1 cellular context compared by ENCODE assay signal in the genomic region with DNA sequence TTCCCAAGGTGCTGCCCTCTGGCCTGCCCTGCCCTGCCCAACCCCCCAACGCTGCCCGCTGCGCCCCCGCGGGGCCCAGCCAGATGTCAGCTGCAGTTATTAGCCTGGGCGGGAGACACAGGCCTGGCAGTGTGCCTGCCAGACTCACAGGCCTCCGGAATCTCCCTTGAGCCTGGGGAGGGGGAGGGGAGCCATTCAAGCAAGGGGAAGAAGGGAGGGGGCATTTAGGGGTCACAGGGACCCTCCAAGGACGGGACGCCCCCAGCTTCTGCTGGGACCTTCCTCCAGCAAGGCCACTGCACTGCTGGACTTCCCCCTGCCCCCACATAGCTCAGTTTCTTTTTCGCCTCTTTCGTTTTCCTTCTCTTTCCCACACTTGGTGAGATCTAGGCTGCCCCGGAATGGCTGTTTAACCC.
A peak's percentile ranks its signal among the peaks of the same experiment; 100 is the strongest.
TF ChIP-seq lines count a peak whose summit lies in the region.

No MANE protein-coding gene starts in this region.

TF ChIP-seq in HEK293, 187 proteins besides CTCF, POLR2A, EP300 and RAD21 (continued from another document and continues in another):
- TF ChIP-seq, protein P1, sequence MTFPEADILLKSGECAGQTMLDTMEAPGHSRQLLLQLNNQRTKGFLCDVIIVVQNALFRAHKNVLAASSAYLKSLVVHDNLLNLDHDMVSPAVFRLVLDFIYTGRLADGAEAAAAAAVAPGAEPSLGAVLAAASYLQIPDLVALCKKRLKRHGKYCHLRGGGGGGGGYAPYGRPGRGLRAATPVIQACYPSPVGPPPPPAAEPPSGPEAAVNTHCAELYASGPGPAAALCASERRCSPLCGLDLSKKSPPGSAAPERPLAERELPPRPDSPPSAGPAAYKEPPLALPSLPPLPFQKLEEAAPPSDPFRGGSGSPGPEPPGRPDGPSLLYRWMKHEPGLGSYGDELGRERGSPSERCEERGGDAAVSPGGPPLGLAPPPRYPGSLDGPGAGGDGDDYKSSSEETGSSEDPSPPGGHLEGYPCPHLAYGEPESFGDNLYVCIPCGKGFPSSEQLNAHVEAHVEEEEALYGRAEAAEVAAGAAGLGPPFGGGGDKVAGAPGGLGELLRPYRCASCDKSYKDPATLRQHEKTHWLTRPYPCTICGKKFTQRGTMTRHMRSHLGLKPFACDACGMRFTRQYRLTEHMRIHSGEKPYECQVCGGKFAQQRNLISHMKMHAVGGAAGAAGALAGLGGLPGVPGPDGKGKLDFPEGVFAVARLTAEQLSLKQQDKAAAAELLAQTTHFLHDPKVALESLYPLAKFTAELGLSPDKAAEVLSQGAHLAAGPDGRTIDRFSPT (tag by site-specific recombination; IDR thresholded peaks at IDR 0.05), result peak; percentile 76
- no peak for TF ChIP-seq ZNF16 (tag by site-specific recombination; IDR thresholded peaks at IDR 0.05; ENCODE audit: low read depth)
- TF ChIP-seq, protein P2, sequence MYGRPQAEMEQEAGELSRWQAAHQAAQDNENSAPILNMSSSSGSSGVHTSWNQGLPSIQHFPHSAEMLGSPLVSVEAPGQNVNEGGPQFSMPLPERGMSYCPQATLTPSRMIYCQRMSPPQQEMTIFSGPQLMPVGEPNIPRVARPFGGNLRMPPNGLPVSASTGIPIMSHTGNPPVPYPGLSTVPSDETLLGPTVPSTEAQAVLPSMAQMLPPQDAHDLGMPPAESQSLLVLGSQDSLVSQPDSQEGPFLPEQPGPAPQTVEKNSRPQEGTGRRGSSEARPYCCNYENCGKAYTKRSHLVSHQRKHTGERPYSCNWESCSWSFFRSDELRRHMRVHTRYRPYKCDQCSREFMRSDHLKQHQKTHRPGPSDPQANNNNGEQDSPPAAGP (tag by site-specific recombination; IDR thresholded peaks at IDR 0.05), result peak; percentile 80
- no peak for TF ChIP-seq ZNF549 (tag by site-specific recombination; IDR thresholded peaks at IDR 0.05)
- TF ChIP-seq, protein P3, sequence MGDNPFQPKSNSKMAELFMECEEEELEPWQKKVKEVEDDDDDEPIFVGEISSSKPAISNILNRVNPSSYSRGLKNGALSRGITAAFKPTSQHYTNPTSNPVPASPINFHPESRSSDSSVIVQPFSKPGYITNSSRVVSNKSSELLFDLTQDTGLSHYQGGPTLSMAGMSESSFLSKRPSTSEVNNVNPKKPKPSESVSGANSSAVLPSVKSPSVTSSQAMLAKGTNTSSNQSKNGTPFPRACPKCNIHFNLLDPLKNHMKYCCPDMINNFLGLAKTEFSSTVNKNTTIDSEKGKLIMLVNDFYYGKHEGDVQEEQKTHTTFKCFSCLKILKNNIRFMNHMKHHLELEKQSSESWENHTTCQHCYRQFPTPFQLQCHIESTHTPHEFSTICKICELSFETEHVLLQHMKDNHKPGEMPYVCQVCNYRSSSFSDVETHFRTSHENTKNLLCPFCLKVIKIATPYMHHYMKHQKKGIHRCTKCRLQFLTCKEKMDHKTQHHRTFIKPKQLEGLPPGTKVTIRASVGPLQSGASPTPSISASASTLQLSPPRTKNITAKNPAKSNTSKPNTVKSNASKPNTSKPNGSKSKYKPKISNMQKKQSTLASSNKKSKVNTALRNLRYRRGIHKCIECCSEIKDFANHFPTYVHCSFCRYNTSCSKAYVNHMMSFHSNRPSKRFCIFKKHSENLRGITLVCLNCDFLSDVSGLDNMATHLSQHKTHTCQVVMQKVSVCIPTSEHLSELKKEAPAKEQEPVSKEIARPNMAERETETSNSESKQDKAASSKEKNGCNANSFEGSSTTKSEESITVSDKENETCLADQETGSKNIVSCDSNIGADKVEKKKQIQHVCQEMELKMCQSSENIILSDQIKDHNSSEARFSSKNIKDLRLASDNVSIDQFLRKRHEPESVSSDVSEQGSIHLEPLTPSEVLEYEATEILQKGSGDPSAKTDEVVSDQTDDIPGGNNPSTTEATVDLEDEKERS (tag by site-specific recombination; IDR thresholded peaks at IDR 0.05), result no peak
- TF ChIP-seq ZNF146 (tag by site-specific recombination; IDR thresholded peaks at IDR 0.05), result no peak
- no peak for TF ChIP-seq ZNF266 (tag by site-specific recombination; IDR thresholded peaks at IDR 0.05; ENCODE audit: low read depth)
- TF ChIP-seq, protein P4, sequence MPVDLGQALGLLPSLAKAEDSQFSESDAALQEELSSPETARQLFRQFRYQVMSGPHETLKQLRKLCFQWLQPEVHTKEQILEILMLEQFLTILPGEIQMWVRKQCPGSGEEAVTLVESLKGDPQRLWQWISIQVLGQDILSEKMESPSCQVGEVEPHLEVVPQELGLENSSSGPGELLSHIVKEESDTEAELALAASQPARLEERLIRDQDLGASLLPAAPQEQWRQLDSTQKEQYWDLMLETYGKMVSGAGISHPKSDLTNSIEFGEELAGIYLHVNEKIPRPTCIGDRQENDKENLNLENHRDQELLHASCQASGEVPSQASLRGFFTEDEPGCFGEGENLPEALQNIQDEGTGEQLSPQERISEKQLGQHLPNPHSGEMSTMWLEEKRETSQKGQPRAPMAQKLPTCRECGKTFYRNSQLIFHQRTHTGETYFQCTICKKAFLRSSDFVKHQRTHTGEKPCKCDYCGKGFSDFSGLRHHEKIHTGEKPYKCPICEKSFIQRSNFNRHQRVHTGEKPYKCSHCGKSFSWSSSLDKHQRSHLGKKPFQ (tag by site-specific recombination; IDR thresholded peaks at IDR 0.05), result no peak; the same call in 1 of the 2 replicates
- TF ChIP-seq OVOL3 (tag by site-specific recombination; IDR thresholded peaks at IDR 0.05), result no peak
- TF ChIP-seq ZNF658 (tag by site-specific recombination; IDR thresholded peaks at IDR 0.05), result no peak
- no peak for TF ChIP-seq ZNF19 (tag by site-specific recombination; IDR thresholded peaks at IDR 0.05; ENCODE audit: low read depth)
- TF ChIP-seq, protein P5, sequence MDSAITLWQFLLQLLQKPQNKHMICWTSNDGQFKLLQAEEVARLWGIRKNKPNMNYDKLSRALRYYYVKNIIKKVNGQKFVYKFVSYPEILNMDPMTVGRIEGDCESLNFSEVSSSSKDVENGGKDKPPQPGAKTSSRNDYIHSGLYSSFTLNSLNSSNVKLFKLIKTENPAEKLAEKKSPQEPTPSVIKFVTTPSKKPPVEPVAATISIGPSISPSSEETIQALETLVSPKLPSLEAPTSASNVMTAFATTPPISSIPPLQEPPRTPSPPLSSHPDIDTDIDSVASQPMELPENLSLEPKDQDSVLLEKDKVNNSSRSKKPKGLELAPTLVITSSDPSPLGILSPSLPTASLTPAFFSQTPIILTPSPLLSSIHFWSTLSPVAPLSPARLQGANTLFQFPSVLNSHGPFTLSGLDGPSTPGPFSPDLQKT (IDR thresholded peaks at IDR 0.05; ENCODE audit: borderline replicate concordance, low read depth, low read length), result no peak
- no peak for TF ChIP-seq SCRT1 (tag by site-specific recombination; IDR thresholded peaks at IDR 0.05; ENCODE audit: borderline replicate concordance)
- TF ChIP-seq, protein P6, sequence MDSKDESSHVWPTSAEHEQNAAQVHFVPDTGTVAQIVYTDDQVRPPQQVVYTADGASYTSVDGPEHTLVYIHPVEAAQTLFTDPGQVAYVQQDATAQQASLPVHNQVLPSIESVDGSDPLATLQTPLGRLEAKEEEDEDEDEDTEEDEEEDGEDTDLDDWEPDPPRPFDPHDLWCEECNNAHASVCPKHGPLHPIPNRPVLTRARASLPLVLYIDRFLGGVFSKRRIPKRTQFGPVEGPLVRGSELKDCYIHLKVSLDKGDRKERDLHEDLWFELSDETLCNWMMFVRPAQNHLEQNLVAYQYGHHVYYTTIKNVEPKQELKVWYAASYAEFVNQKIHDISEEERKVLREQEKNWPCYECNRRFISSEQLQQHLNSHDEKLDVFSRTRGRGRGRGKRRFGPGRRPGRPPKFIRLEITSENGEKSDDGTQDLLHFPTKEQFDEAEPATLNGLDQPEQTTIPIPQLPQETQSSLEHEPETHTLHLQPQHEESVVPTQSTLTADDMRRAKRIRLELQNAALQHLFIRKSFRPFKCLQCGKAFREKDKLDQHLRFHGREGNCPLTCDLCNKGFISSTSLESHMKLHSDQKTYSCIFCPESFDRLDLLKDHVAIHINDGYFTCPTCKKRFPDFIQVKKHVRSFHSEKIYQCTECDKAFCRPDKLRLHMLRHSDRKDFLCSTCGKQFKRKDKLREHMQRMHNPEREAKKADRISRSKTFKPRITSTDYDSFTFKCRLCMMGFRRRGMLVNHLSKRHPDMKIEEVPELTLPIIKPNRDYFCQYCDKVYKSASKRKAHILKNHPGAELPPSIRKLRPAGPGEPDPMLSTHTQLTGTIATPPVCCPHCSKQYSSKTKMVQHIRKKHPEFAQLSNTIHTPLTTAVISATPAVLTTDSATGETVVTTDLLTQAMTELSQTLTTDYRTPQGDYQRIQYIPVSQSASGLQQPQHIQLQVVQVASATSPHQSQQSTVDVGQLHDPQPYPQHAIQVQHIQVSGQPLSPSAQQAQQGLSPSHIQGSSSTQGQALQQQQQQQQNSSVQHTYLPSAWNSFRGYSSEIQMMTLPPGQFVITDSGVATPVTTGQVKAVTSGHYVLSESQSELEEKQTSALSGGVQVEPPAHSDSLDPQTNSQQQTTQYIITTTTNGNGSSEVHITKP (tag by site-specific recombination; IDR thresholded peaks at IDR 0.05), result peak; percentile 83
- peak; percentile 49; the same call in 1 of the 2 replicates for TF ChIP-seq ZNF391 (tag by site-specific recombination; IDR thresholded peaks at IDR 0.05; ENCODE audit: borderline replicate concordance, low read depth)
- TF ChIP-seq YY2 (tag by site-specific recombination; IDR thresholded peaks at IDR 0.05), result no peak
- no peak for TF ChIP-seq HOXC10 (CRISPR knock-in tag; IDR thresholded peaks at IDR 0.05)
- no peak for TF ChIP-seq TRIM28 (IDR thresholded peaks at IDR 0.05; ENCODE audit: borderline replicate concordance, low read length)
- TF ChIP-seq ZBTB1 (tag by site-specific recombination; IDR thresholded peaks at IDR 0.05), result no peak
- TF ChIP-seq, protein P7, sequence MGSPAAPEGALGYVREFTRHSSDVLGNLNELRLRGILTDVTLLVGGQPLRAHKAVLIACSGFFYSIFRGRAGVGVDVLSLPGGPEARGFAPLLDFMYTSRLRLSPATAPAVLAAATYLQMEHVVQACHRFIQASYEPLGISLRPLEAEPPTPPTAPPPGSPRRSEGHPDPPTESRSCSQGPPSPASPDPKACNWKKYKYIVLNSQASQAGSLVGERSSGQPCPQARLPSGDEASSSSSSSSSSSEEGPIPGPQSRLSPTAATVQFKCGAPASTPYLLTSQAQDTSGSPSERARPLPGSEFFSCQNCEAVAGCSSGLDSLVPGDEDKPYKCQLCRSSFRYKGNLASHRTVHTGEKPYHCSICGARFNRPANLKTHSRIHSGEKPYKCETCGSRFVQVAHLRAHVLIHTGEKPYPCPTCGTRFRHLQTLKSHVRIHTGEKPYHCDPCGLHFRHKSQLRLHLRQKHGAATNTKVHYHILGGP (tag by site-specific recombination; IDR thresholded peaks at IDR 0.05), result no peak
- no peak for TF ChIP-seq RBAK (tag by site-specific recombination; IDR thresholded peaks at IDR 0.05)
- TF ChIP-seq, protein P8, sequence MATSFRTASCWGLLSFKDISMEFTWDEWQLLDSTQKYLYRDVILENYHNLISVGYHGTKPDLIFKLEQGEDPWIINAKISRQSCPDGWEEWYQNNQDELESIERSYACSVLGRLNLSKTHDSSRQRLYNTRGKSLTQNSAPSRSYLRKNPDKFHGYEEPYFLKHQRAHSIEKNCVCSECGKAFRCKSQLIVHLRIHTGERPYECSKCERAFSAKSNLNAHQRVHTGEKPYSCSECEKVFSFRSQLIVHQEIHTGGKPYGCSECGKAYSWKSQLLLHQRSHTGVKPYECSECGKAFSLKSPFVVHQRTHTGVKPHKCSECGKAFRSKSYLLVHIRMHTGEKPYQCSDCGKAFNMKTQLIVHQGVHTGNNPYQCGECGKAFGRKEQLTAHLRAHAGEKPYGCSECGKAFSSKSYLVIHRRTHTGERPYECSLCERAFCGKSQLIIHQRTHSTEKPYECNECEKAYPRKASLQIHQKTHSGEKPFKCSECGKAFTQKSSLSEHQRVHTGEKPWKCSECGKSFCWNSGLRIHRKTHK (tag by site-specific recombination; IDR thresholded peaks at IDR 0.05), result no peak
- no peak for TF ChIP-seq ZNF174 (tag by site-specific recombination; IDR thresholded peaks at IDR 0.05)
- TF ChIP-seq, protein P9, sequence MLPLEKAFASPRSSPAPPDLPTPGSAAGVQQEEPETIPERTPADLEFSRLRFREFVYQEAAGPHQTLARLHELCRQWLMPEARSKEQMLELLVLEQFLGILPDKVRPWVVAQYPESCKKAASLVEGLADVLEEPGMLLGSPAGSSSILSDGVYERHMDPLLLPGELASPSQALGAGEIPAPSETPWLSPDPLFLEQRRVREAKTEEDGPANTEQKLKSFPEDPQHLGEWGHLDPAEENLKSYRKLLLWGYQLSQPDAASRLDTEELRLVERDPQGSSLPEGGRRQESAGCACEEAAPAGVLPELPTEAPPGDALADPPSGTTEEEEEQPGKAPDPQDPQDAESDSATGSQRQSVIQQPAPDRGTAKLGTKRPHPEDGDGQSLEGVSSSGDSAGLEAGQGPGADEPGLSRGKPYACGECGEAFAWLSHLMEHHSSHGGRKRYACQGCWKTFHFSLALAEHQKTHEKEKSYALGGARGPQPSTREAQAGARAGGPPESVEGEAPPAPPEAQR (tag by site-specific recombination; IDR thresholded peaks at IDR 0.05), result no peak
- no peak for TF ChIP-seq ZNF560 (tag by site-specific recombination; IDR thresholded peaks at IDR 0.05; ENCODE audit: borderline replicate concordance)
- TF ChIP-seq, protein P10, sequence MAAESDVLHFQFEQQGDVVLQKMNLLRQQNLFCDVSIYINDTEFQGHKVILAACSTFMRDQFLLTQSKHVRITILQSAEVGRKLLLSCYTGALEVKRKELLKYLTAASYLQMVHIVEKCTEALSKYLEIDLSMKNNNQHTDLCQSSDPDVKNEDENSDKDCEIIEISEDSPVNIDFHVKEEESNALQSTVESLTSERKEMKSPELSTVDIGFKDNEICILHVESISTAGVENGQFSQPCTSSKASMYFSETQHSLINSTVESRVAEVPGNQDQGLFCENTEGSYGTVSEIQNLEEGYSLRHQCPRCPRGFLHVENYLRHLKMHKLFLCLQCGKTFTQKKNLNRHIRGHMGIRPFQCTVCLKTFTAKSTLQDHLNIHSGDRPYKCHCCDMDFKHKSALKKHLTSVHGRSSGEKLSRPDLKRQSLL (tag by site-specific recombination; IDR thresholded peaks at IDR 0.05), result peak; percentile 92
- no peak for TF ChIP-seq ZNF544 (tag by site-specific recombination; IDR thresholded peaks at IDR 0.05)
- no peak for TF ChIP-seq ZNF214 (tag by site-specific recombination; IDR thresholded peaks at IDR 0.05; ENCODE audit: borderline replicate concordance)
- TF ChIP-seq, protein P11, sequence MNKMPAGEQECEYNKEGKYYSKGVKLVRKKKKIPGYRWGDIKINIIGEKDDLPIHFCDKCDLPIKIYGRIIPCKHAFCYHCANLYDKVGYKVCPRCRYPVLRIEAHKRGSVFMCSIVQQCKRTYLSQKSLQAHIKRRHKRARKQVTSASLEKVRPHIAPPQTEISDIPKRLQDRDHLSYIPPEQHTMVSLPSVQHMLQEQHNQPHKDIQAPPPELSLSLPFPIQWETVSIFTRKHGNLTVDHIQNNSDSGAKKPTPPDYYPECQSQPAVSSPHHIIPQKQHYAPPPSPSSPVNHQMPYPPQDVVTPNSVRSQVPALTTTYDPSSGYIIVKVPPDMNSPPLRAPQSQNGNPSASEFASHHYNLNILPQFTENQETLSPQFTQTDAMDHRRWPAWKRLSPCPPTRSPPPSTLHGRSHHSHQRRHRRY (tag by site-specific recombination; IDR thresholded peaks at IDR 0.05), result no peak
